ENCODE assay signal across 1 cellular context in the genomic region with DNA sequence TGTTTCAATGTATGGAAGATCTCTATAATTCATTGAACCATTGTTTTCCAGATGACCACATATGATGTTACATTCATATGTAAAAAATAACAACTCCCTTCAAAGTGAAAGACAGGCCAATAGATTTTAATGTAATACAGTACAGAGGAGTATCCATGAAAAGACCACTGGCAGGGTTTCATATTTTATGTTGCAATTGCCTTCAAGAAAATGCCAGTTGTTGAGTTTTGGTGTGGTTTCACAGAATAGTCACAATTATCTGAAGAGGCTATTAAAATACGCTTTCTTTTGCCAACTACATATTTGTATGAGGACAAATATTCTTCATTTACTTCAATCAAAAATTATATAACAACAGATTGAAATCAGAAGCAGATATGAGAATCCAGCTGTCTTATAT.
TF ChIP-seq lines count a peak whose summit lies in the region.

No MANE protein-coding gene starts in this region.

TF ChIP-seq in IMR-90, 13 proteins besides CTCF, POLR2A, EP300 and RAD21:
- no peak for TF ChIP-seq MAFK (IDR thresholded peaks at IDR 0.05; ENCODE audit: low read depth, low read length)
TF ChIP-seq in IMR-90: peak in this region for 0.
